ENCODE assay signal across 15 cellular contexts in the genomic region with DNA sequence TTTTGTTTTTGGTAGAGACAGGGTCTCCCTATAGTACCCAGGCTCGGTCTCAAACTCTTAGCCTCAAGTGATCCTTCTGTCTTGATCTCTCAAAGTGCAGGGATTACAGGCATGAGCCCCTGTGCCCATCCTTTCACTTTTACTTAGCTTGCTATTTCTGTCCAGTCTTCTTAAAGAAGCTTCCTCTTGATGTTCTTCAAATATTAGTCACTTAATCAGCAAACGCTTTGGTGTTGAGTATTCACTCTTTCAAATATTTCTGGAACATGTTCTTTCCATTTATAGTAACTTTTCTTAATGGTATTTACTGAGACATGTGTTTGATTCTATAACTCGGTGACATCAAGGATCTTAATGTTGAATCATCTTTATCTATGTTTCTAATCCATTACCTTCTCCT.
"Had no signal": no experiment of that assay in that cellular context is flagged by ENCODE, and none has a peak within 500 bp of the region (broad histone marks: within the 10 kb centered on the region; RNA-seq: fewer than 3 reads in every experiment).

No MANE protein-coding gene starts in this region.

- H3K4me3 ChIP-seq: lower lobe of right lung, psoas muscle, right lobe of liver, transverse colon had no signal

- DNase-seq: activated CD4-positive, alpha-beta T cell treated with anti-CD3 and anti-CD28 coated beads, Interleukin-2, amount 50 U/mL, for 1 hour; activated CD8-positive, alpha-beta memory T cell treated with anti-CD3 and anti-CD28 coated beads for 24 hours; activated naive CD8-positive, alpha-beta T cell treated with anti-CD3 and anti-CD28 coated beads, Interleukin-2, amount 10 ng/mL, durations not matched to agents 7 days and 5 days; erythroblast; hypothalamus; left cardiac atrium; lower lobe of right lung; psoas muscle; right lobe of liver; stimulated activated naive B cell treated with anti-CD40 and anti-IgM and Interleukin-4, amounts not matched to agents 10 μg/mL and 1 μg/mL and 100 μg/mL, for 72 hours; T-cell; T-helper 9 cell; transverse colon had no signal

- H3K36me3 Mint-ChIP-seq: activated naive CD8-positive, alpha-beta T cell treated with anti-CD3 and anti-CD28 coated beads, Interleukin-2, amount 10 ng/mL, durations not matched to agents 7 days and 5 days; mesothelial cell of epicardium; stimulated activated naive B cell treated with anti-CD40 and anti-IgM and Interleukin-4, amounts not matched to agents 10 μg/mL and 1 μg/mL and 100 μg/mL, for 72 hours; T-cell had no signal

- H3K9me3 Mint-ChIP-seq: activated naive CD8-positive, alpha-beta T cell treated with anti-CD3 and anti-CD28 coated beads, Interleukin-2, amount 10 ng/mL, durations not matched to agents 7 days and 5 days; mesothelial cell of epicardium had no signal

- H3K27me3 ChIP-seq: right lobe of liver, transverse colon had no signal

- H3K27me3 Mint-ChIP-seq: activated naive CD8-positive, alpha-beta T cell treated with anti-CD3 and anti-CD28 coated beads, Interleukin-2, amount 10 ng/mL, durations not matched to agents 7 days and 5 days; stimulated activated naive B cell treated with anti-CD40 and anti-IgM and Interleukin-4, amounts not matched to agents 10 μg/mL and 1 μg/mL and 100 μg/mL, for 72 hours; T-cell had no signal

- ATAC-seq: activated CD4-positive, CD25-positive, alpha-beta regulatory T cell treated with anti-CD3 and anti-CD28 coated beads, Interleukin-2, amount 50 U/mL, for 24 hours; left cardiac atrium; lower lobe of right lung; psoas muscle; right lobe of liver; stimulated activated naive B cell treated with anti-CD40 and anti-IgM and Interleukin-4, amounts not matched to agents 10 μg/mL and 1 μg/mL and 100 μg/mL, for 72 hours; T-cell had no signal

- H3K27ac Mint-ChIP-seq: activated naive CD8-positive, alpha-beta T cell treated with anti-CD3 and anti-CD28 coated beads, Interleukin-2, amount 10 ng/mL, durations not matched to agents 7 days and 5 days; mesothelial cell of epicardium; stimulated activated naive B cell treated with anti-CD40 and anti-IgM and Interleukin-4, amounts not matched to agents 10 μg/mL and 1 μg/mL and 100 μg/mL, for 72 hours; T-cell had no signal

- H3K4me3 Mint-ChIP-seq: activated naive CD8-positive, alpha-beta T cell treated with anti-CD3 and anti-CD28 coated beads, Interleukin-2, amount 10 ng/mL, durations not matched to agents 7 days and 5 days; mesothelial cell of epicardium; stimulated activated naive B cell treated with anti-CD40 and anti-IgM and Interleukin-4, amounts not matched to agents 10 μg/mL and 1 μg/mL and 100 μg/mL, for 72 hours; T-cell had no signal

- H3K4me1 ChIP-seq: lower lobe of right lung, psoas muscle, right lobe of liver, transverse colon had no signal

- H3K27ac ChIP-seq: lower lobe of right lung, psoas muscle, right lobe of liver, transverse colon had no signal

- H3K4me1 Mint-ChIP-seq: activated naive CD8-positive, alpha-beta T cell treated with anti-CD3 and anti-CD28 coated beads, Interleukin-2, amount 10 ng/mL, durations not matched to agents 7 days and 5 days; stimulated activated naive B cell treated with anti-CD40 and anti-IgM and Interleukin-4, amounts not matched to agents 10 μg/mL and 1 μg/mL and 100 μg/mL, for 72 hours; T-cell had no signal

- H3K36me3 ChIP-seq: lower lobe of right lung, right lobe of liver, transverse colon had no signal

- H3K9me3 ChIP-seq: lower lobe of right lung, psoas muscle, right lobe of liver, transverse colon had no signal
